In genomic region chr1:108957888-108958287, GRCh38 we compare ENCODE assay signal across 27 cellular contexts. TPM values are rescaled to one million over a fixed set of nuclear protein-coding genes. Genes with fewer than 3 reads are reported as not detected.
DNase-seq lines count a peak whose midpoint lies in the region; ATAC-seq, FAIRE-seq and TF ChIP-seq lines count a peak whose summit lies in the region.
"Had no signal": no experiment of that assay in that cellular context is flagged by ENCODE, and none has a peak within 500 bp of the region (broad histone marks: within the 10 kb centered on the region; RNA-seq: fewer than 3 reads in every experiment).

No MANE protein-coding gene starts in this region.

- H3K27me3 Mint-ChIP-seq in activated CD4-positive, alpha-beta T cell treated with anti-CD3 and anti-CD28 coated beads, Interleukin-2, amount 10 ng/mL, durations not matched to agents 24 days and 14 days: peaks cover 12% of the 10 kb centered on the region
- H3K27me3 Mint-ChIP-seq: B cell had no signal

- peak; percentile 49 for DNase-seq in activated CD4-positive, alpha-beta T cell treated with anti-CD3 and anti-CD28 coated beads, Interleukin-2, amount 10 ng/mL, durations not matched to agents 24 days and 14 days
- DNase-seq in activated CD4-positive, alpha-beta T cell treated with anti-CD3 and anti-CD28 coated beads for 1 hour: no peak
- DNase-seq in K562 (ENCODE audit: extremely low read depth in 1 of 4, low spot score in 3 of 4): no peak
- no peak for DNase-seq in HepG2 (ENCODE audit: low spot score)
- no peak for DNase-seq in activated effector memory CD4-positive, alpha-beta T cell treated with anti-CD3 and anti-CD28 coated beads, Interleukin-2, amount 50 U/mL, for 16 hours
- no peak for DNase-seq in DMS53 (lab: John Stamatoyannopoulos, UW)
- DNase-seq: COR-L47, DMS79, EL, GDM1, H7, IMR-90, MM.1S, NCI-H2029, NCI-H2227 treated with DMSO at 0.1 percent for 48 hours, NCI-H510A, NCI-H69, Right ventricle myocardium superior, RPMI8226 had no signal

- WGBS in K562 (ENCODE audit: insufficient coverage, low coverage, missing lambda C conversion rate): 85% methylated on average over 5 of the region's 5 CpGs
- 88% methylated on average over 5 of the region's 5 CpGs for WGBS in HepG2 (ENCODE audit: low lambda C conversion rate)

- TF ChIP-seq RAD21 in K562 (CRISPR knock-in tag; conservative IDR thresholded peaks at IDR 0.05 in 1 of 2, IDR thresholded peaks at IDR 0.05 in 1 of 2): no peak
- no peak for TF ChIP-seq RAD21 in HepG2 (CRISPR knock-in tag; IDR thresholded peaks at IDR 0.05)

- TF ChIP-seq POLR2A in K562 (conservative IDR thresholded peaks at IDR 0.05) (no peak), HepG2 (IDR thresholded peaks at IDR 0.05; ENCODE audit: insufficient read depth in 1 of 2, low read depth in 2 of 2, low read length in 2 of 2) (no peak)

- intact Hi-C loops in activated CD4-positive, alpha-beta T cell treated with anti-CD3 and anti-CD28 coated beads, Interleukin-2, amount 10 ng/mL, durations not matched to agents 24 days and 14 days (cut with micrococcal nuclease): no loop called here
- intact Hi-C loops in K562 (cut with micrococcal nuclease): no loop called here
- intact Hi-C loops in HepG2 (cut with micrococcal nuclease; ENCODE audit: unreplicated experiment): no loop called here

- FAIRE-seq in K562 (lab: Jason Lieb, UNC) (no peak), HepG2 (lab: Jason Lieb, UNC) (no peak)
- FAIRE-seq: GM12891, GM19239, HTR-8/SVneo had no signal

- H3K27me3 ChIP-seq in K562 (ENCODE audit: control insufficient read depth in 2 of 2, insufficient read depth in 2 of 2, low read length in 2 of 2) (no peaks in the 10 kb centered on the region), HepG2 (ENCODE audit: control insufficient read depth in 1 of 2, insufficient read depth in 2 of 2, low read length in 2 of 2) (no peaks in the 10 kb centered on the region; a peak in 1 of 5 replicates)
- H3K27me3 ChIP-seq: SJSA1 had no signal

- no peak overlapping the region for H2AFZ ChIP-seq in K562 (ENCODE audit: low read depth, low read length)
- no peak overlapping the region for H2AFZ ChIP-seq in HepG2 (ENCODE audit: low read length)

- TF ChIP-seq EP300 in K562 (IDR thresholded peaks at IDR 0.05; ENCODE audit: low read length) (no peak), HepG2 (IDR thresholded peaks at IDR 0.05; ENCODE audit: low read depth in 2 of 2, low read length in 2 of 2) (no peak), HepG2 (CRISPR knock-in tag; IDR thresholded peaks at IDR 0.05; ENCODE audit: borderline replicate concordance) (no peak)

- no peak overlapping the region for H3K9ac ChIP-seq in K562 (ENCODE audit: insufficient read depth in 1 of 2, low read depth in 2 of 2, low read length in 2 of 2)
- H3K9ac ChIP-seq in HepG2 (ENCODE audit: insufficient read depth, low read depth, low read length): no peak overlapping the region
- H3K9ac ChIP-seq: KMS-11 had no signal

- H3K27ac Mint-ChIP-seq in activated CD4-positive, alpha-beta T cell treated with anti-CD3 and anti-CD28 coated beads, Interleukin-2, amount 10 ng/mL, durations not matched to agents 24 days and 14 days: no peak overlapping the region
- H3K27ac Mint-ChIP-seq: B cell had no signal

- H4K20me1 ChIP-seq in K562 (replicated peaks; ENCODE audit: control insufficient read depth, insufficient read depth, low read length): peaks cover 36% of the 10 kb centered on the region
- H4K20me1 ChIP-seq in HepG2 (ENCODE audit: insufficient read depth, low read length): no peaks in the 10 kb centered on the region; the same call in 1 of the 2 replicates

- peaks cover 18 to 20% of the 10 kb centered on the region in 2 experiments for H3K4me1 ChIP-seq in K562 (replicated peaks in 1 of 2; ENCODE audit: control insufficient read depth in 2 of 2, insufficient read depth in 2 of 2, low read length in 2 of 2)
- H3K4me1 ChIP-seq in HepG2 (ENCODE audit: insufficient read depth, low read length): peaks cover 55% of the 10 kb centered on the region

- no peak for TF ChIP-seq CTCF in K562 (IDR thresholded peaks at IDR 0.05 in 2 of 3, conservative IDR thresholded peaks at IDR 0.05 in 1 of 3; ENCODE audit: insufficient read depth in 2 of 3, low read depth in 1 of 3, low read length in 3 of 3)
- no peak for TF ChIP-seq CTCF in HepG2 (CRISPR knock-in tag; IDR thresholded peaks at IDR 0.05)

- H3K36me3 ChIP-seq in K562 (ENCODE audit: control insufficient read depth, insufficient read depth, low read length) (peaks cover 65% of the 10 kb centered on the region), HepG2 (replicated peaks in 1 of 2; ENCODE audit: control insufficient read depth in 1 of 2, insufficient read depth in 2 of 2, low read length in 2 of 2) (peaks cover 2 to 29% of the 10 kb centered on the region in 2 experiments; a peak in 3 of 5 replicates)

- in situ Hi-C loops in K562 (cut with MboI): no loop called here
- in situ Hi-C loops in HepG2 (cut with HindIII; ENCODE audit: extremely low pct_ligation_motif_present, low pct_unique_long_range_greater_than_20kb): no loop called here

- H3K79me2 ChIP-seq in K562 (ENCODE audit: control insufficient read depth, insufficient read depth, low read length) (peaks cover 98% of the 10 kb centered on the region), HepG2 (ENCODE audit: insufficient read depth, low read length) (peaks cover 62% of the 10 kb centered on the region)

- H3K4me3 Mint-ChIP-seq in activated CD4-positive, alpha-beta T cell treated with anti-CD3 and anti-CD28 coated beads, Interleukin-2, amount 10 ng/mL, durations not matched to agents 24 days and 14 days: no peak overlapping the region
- H3K4me3 Mint-ChIP-seq: B cell had no signal

- H3K9me1 ChIP-seq in K562 (ENCODE audit: control insufficient read depth, insufficient read depth, low read length): no peaks in the 10 kb centered on the region

- H3K4me1 Mint-ChIP-seq in activated CD4-positive, alpha-beta T cell treated with anti-CD3 and anti-CD28 coated beads, Interleukin-2, amount 10 ng/mL, durations not matched to agents 24 days and 14 days: peaks cover 40% of the 10 kb centered on the region

- no TSS peak for BruUV-seq in K562 (replicated peaks; lab: Mats Ljungman, UMichigan)
- no TSS peak for BruUV-seq in HepG2 (replicated peaks; lab: Mats Ljungman, UMichigan)

- peaks cover 62% of the 10 kb centered on the region for H3K36me3 Mint-ChIP-seq in activated CD4-positive, alpha-beta T cell treated with anti-CD3 and anti-CD28 coated beads, Interleukin-2, amount 10 ng/mL, durations not matched to agents 24 days and 14 days (ENCODE audit: low read depth)

- H3K4me3 ChIP-seq in K562: no peak overlapping the region
- no peak overlapping the region for H3K4me3 ChIP-seq in HepG2 (replicated peaks in 1 of 3; ENCODE audit: insufficient read depth in 1 of 3, low read depth in 2 of 3, low read length in 3 of 3)
- H3K4me3 ChIP-seq: SJSA1 had no signal

- POLR2A ChIA-PET in K562 (lab: Yijun Ruan, JAX) (interaction anchor here (1.0 to 4.7 kb wide), 2 partner anchors 10 to 14 kb away, joined by 3 to 20 read pairs; no protein-coding TSS in a partner anchor), HepG2 (lab: Yijun Ruan, JAX) (no interaction called here)

- CTCF ChIA-PET in K562 (lab: Yijun Ruan, JAX; ENCODE audit: low intra/inter-chr PET ratio): no interaction called here
- CTCF ChIA-PET in HepG2 (lab: Yijun Ruan, JAX; ENCODE audit: low intra/inter-chr PET ratio, low total read pairs): no interaction called here

- H3K9me3 ChIP-seq in K562 (replicated peaks; ENCODE audit: control insufficient read depth, insufficient read depth, low read depth, low read length): no peaks in the 10 kb centered on the region
- H3K9me3 ChIP-seq in HepG2 (ENCODE audit: low read length): no peaks in the 10 kb centered on the region
- H3K9me3 ChIP-seq: SJSA1 had no signal

- no peaks in the 10 kb centered on the region for H3K9me3 Mint-ChIP-seq in activated CD4-positive, alpha-beta T cell treated with anti-CD3 and anti-CD28 coated beads, Interleukin-2, amount 10 ng/mL, durations not matched to agents 24 days and 14 days

- H3K27ac ChIP-seq in K562 (ENCODE audit: extremely low read depth, low read depth, low read length) (no peak overlapping the region), HepG2 (ENCODE audit: extremely low read length, insufficient read depth, low read length) (no peak overlapping the region)
- H3K27ac ChIP-seq: 22Rv1, KMS-11, SJSA1 had no signal

- no peak for ATAC-seq in K562
- ATAC-seq in HepG2: no peak
- no peak for ATAC-seq in HG03354 (IDR thresholded peaks at IDR 0.05; ENCODE audit: poor library complexity, severe bottlenecking, unreplicated experiment)

- H3K4me2 ChIP-seq in K562 (ENCODE audit: insufficient read depth, low read length) (no peak overlapping the region), HepG2 (ENCODE audit: low read depth, low read length) (no peak overlapping the region)
- H3K4me2 ChIP-seq: KMS-11 had no signal

RNA-seq across cellular contexts. Expression of gene CLCC1, which starts 5.4 kb away (rescaled TPM):
- total RNA-seq in activated CD4-positive, alpha-beta T cell treated with anti-CD3 and anti-CD28 coated beads, Interleukin-2, amount 10 ng/mL, durations not matched to agents 24 days and 14 days: 21.5 and 26.2 TPM in 2 replicates
- total RNA-seq in K562 (2011; cell fraction: chromatin; rRNA removed; ENCODE audit: low replicate concordance): 52.5 and 118 TPM in 2 replicates
- 60.3 and 60.5 TPM in 2 replicates for total RNA-seq in K562 (2011; cell fraction: nucleolus; rRNA removed)
- 87.2 and 123 TPM in 2 replicates for total RNA-seq in K562 (2011; cell fraction: nucleoplasm; rRNA removed)
- total RNA-seq in K562 (2014; rRNA removed): 33.3 and 37.7 TPM in 2 replicates
- 54.6 and 56.9 TPM in 2 replicates for total RNA-seq in K562 (2014; rRNA removed; fragmentation: Illumina TruSeq; extraction: Trizol)
- 41.0 and 44.7 TPM in 2 replicates for total RNA-seq in K562 (2015; rRNA removed; fragmentation: Illumina TruSeq; extraction: Trizol)
- 46.9 and 48.0 TPM in 2 replicates for total RNA-seq in K562 (2021)
- 45.6 and 63.4 TPM in 2 replicates for polyA plus RNA-seq in K562 (2011; rRNA removed)
- 20.7 and 27.5 TPM in 2 replicates for polyA plus RNA-seq in K562 (2011; cell fraction: cytosol; rRNA removed)
- polyA plus RNA-seq in K562 (2011; cell fraction: nucleus; rRNA removed): 34.0 and 35.4 TPM in 2 replicates
- 26.4 and 26.8 TPM in 2 replicates for polyA plus RNA-seq in K562 (2012)
- 36.4 and 40.4 TPM in 2 replicates for polyA plus RNA-seq in K562 (2014; fragmentation: Illumina TruSeq; extraction: Trizol)
- 10 to 100 TPM; 28.8 to 33.9 TPM for polyA plus RNA-seq in K562 (2014; fragmentation: Nextera tagmentation; extraction: Ambion mirVana)
- polyA plus RNA-seq in K562 (2014; rRNA removed): 35.8 and 39.1 TPM in 2 replicates
- polyA minus RNA-seq in K562 (2011; rRNA and poly(A)+ RNA removed): 57.8 and 68.4 TPM in 2 replicates
- polyA minus RNA-seq in K562 (2011; cell fraction: cytosol; rRNA and poly(A)+ RNA removed): 20.8 and 29.7 TPM in 2 replicates
- polyA minus RNA-seq in K562 (2011; cell fraction: nucleus; rRNA and poly(A)+ RNA removed): 14.4 and 18.3 TPM in 2 replicates
- 14.1 and 25.8 TPM in 2 replicates for total RNA-seq in HepG2 (2016; rRNA removed; fragmentation: Illumina TruSeq; extraction: Trizol)
- total RNA-seq in HepG2 (2016; cell fraction: cytosol; rRNA removed; fragmentation: Illumina TruSeq; extraction: Trizol; ENCODE audit: low read depth): 3.1 and 3.8 TPM in 2 replicates
- total RNA-seq in HepG2 (2016; cell fraction: insoluble cytoplasmic fraction; rRNA removed; fragmentation: Illumina TruSeq; extraction: Trizol): 15.7 and 25.2 TPM in 2 replicates
- 5.3 and 6.0 TPM in 2 replicates for total RNA-seq in HepG2 (2016; cell fraction: membrane; rRNA removed; fragmentation: Illumina TruSeq; extraction: Trizol)
- total RNA-seq in HepG2 (2016; cell fraction: nucleus; rRNA removed; fragmentation: Illumina TruSeq; extraction: Trizol): 28.4 and 33.3 TPM in 2 replicates
- polyA plus RNA-seq in HepG2 (2011; rRNA removed): 16.0 and 16.2 TPM in 2 replicates
- polyA plus RNA-seq in HepG2 (2011; cell fraction: cytosol; rRNA removed): 7.9 and 11.3 TPM in 2 replicates
- polyA plus RNA-seq in HepG2 (2011; cell fraction: nucleus; rRNA removed): 11.7 and 14.6 TPM in 2 replicates
- 12.7 and 14.0 TPM in 2 replicates for polyA plus RNA-seq in HepG2 (2012)
- polyA plus RNA-seq in HepG2 (2016; cell fraction: cytosol; fragmentation: Illumina TruSeq; extraction: Trizol; ENCODE audit: low read depth): 0.96 and 1.6 TPM in 2 replicates
- 9.5 and 11.1 TPM in 2 replicates for polyA plus RNA-seq in HepG2 (2016; cell fraction: insoluble cytoplasmic fraction; fragmentation: Illumina TruSeq; extraction: Trizol; ENCODE audit: low read depth)
- polyA plus RNA-seq in HepG2 (2016; cell fraction: membrane; fragmentation: Illumina TruSeq; extraction: Trizol; ENCODE audit: low read depth): 2.4 and 2.5 TPM in 2 replicates
- polyA plus RNA-seq in HepG2 (2016; cell fraction: nucleus; fragmentation: Illumina TruSeq; extraction: Trizol; ENCODE audit: insufficient read depth, low read depth): 32.1 and 35.6 TPM in 2 replicates
- 7.9 and 14.5 TPM in 2 replicates for polyA minus RNA-seq in HepG2 (2011; rRNA and poly(A)+ RNA removed; ENCODE audit: low replicate concordance)
- polyA minus RNA-seq in HepG2 (2011; cell fraction: cytosol; rRNA and poly(A)+ RNA removed): 11.6 and 17.9 TPM in 2 replicates
- 22.0 and 24.9 TPM in 2 replicates for polyA minus RNA-seq in HepG2 (2011; cell fraction: nucleus; rRNA and poly(A)+ RNA removed)
